16 cellular contexts compared by ENCODE assay signal in the genomic region with DNA sequence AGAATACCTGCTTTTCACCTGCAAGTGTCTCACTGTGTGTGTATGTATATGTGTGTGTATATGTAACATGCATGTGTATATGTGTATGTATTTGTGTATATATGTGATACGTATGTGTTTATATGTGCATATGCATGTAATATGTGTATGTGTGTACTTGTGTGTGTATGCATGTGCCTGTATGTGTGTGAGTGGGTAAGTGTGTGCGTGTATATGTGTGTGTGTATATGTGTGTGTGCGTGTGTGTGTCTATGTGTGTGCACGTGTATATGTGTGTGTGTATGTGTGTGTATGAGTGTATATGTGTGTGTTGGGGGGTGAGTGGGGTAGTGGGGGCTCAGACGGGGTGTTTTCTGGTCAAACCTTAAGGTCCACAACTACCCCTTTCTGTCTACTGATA.
"Had no signal": no experiment of that assay in that cellular context is flagged by ENCODE, and none has a peak within 500 bp of the region (broad histone marks: within the 10 kb centered on the region; RNA-seq: fewer than 3 reads in every experiment).

No MANE protein-coding gene starts in this region.

- ATAC-seq: heart right ventricle; stimulated activated naive CD8-positive, alpha-beta T cell treated with anti-CD3 and anti-CD28 coated beads, Interleukin-15, Interleukin-2, amounts not matched to agents 100 U/mL and 50 U/mL, for 24 hours; T-cell had no signal

- H3K27me3 ChIP-seq: esophagus squamous epithelium, heart right ventricle, tibial nerve had no signal

- H3K27ac Mint-ChIP-seq: T-cell, WTC11 had no signal

- H3K36me3 Mint-ChIP-seq: T-cell, WTC11 had no signal

- H3K9me3 Mint-ChIP-seq: nephron, T-cell, WTC11 had no signal

- H3K27me3 Mint-ChIP-seq: T-cell had no signal

- H3K4me3 ChIP-seq: esophagus squamous epithelium, heart right ventricle, tibial nerve had no signal

- H3K4me1 ChIP-seq: esophagus squamous epithelium, heart right ventricle, tibial nerve had no signal

- H3K36me3 ChIP-seq: esophagus squamous epithelium, heart right ventricle, tibial nerve had no signal

- H3K4me3 Mint-ChIP-seq: nephron, T-cell, WTC11 had no signal

- DNase-seq: activated CD4-positive, alpha-beta T cell treated with anti-CD3 and anti-CD28 coated beads for 48 hours; activated CD8-positive, alpha-beta memory T cell treated with anti-CD3 and anti-CD28 coated beads, Interleukin-2, amount 50 U/mL, for 4 hours; activated effector memory CD4-positive, alpha-beta T cell treated with Interleukin-2 at 50 U/mL for 16 hours; activated naive CD4-positive, alpha-beta T cell treated with anti-CD3 and anti-CD28 coated beads, Interleukin-2, amount 50 U/mL, for 16 hours; activated T-cell treated with anti-CD3 and anti-CD28 coated beads, Interleukin-2, amount 50 U/mL, for 48 hours; aorta; effector CD8-positive, alpha-beta T cell; esophagus squamous epithelium; heart right ventricle; occipital lobe; stimulated activated naive CD8-positive, alpha-beta T cell treated with anti-CD3 and anti-CD28 coated beads, Interleukin-15, Interleukin-2, amounts not matched to agents 100 U/mL and 50 U/mL, for 24 hours; substantia nigra; T-cell had no signal

- H3K27ac ChIP-seq: esophagus squamous epithelium, heart right ventricle, tibial nerve had no signal

- H3K4me1 Mint-ChIP-seq: T-cell had no signal

- H3K9me3 ChIP-seq: esophagus squamous epithelium, heart right ventricle, tibial nerve had no signal
